In genomic region chr1:44784094-44785026, GRCh38 we compare ENCODE assay signal across 10 cellular contexts. TPM values are rescaled to one million over a fixed set of nuclear protein-coding genes. Genes with fewer than 3 reads are reported as not detected.
A peak's percentile ranks its signal among the peaks of the same experiment; 100 is the strongest.
DNase-seq lines count a peak whose midpoint lies in the region; ATAC-seq, FAIRE-seq and TF ChIP-seq lines count a peak whose summit lies in the region.
"Had no signal": no experiment of that assay in that cellular context is flagged by ENCODE, and none has a peak within 500 bp of the region (broad histone marks: within the 10 kb centered on the region; RNA-seq: fewer than 3 reads in every experiment).

No MANE protein-coding gene starts in this region.

- peak overlapping the region; percentile 63 for H3K4me3 ChIP-seq in GM12878
- H3K4me3 ChIP-seq in thoracic aorta, result peak overlapping the region; percentile 74

- intact Hi-C loops in GM12878 (cut with micrococcal nuclease; ENCODE audit: unreplicated experiment), result no loop called here

- H3K27me3 ChIP-seq in GM12878 (replicated peaks in 1 of 2; ENCODE audit: control insufficient read depth in 2 of 2, insufficient read depth in 2 of 2, low read length in 1 of 2) (no peaks in the 10 kb centered on the region), thoracic aorta (replicated peaks; ENCODE audit: insufficient read depth) (no peaks in the 10 kb centered on the region)

- FAIRE-seq in GM12878 (lab: Jason Lieb, UNC), result no peak
- FAIRE-seq: endometrium had no signal

- 17% methylated on average over 64 of the region's 71 CpGs for WGBS in GM12878 (ENCODE audit: insufficient coverage, insufficient replicate concordance, low lambda C conversion rate, missing lambda C conversion rate)

- RAD21 ChIA-PET in GM12878 (lab: Charles Lee; ENCODE audit: unreplicated experiment), result interaction anchor here (0.6 to 2.8 kb wide), 10 partner anchors 9 to 339 kb away, joined by 3 to 11 read pairs (median 4); partner anchors contain the start of genes HECTD3, PLK3, RNU5D-1 and RPS8

- DNase-seq in GM12878 (ENCODE audit: low read depth, low spot score) (no peak), left kidney (ENCODE audit: low read depth, low spot score) (peak; percentile 79), thoracic aorta (ENCODE audit: low spot score) (no peak), UCSD-AML1 (lab: John Stamatoyannopoulos, UW; ENCODE audit: unreplicated experiment) (no peak), A172 (ENCODE audit: low spot score) (no peak)

- H3K27ac ChIP-seq in C4-2B (peak overlapping the region; percentile 18; the same call in 1 of the 2 replicates), GM12878 (ENCODE audit: control insufficient read depth, insufficient read depth) (peak overlapping the region; percentile 46), thoracic aorta (peak overlapping the region; percentile 34 to 44)
- H3K27ac ChIP-seq: HL-60 had no signal

- ATAC-seq in HG03135 (IDR thresholded peaks at IDR 0.05; ENCODE audit: unreplicated experiment) (peak; percentile 46), GM12878 (peak; percentile 51), thoracic aorta (ENCODE audit: insufficient number of reproducible peaks, low FRiP score, low read depth) (no peak), HG02571 (IDR thresholded peaks at IDR 0.05; ENCODE audit: unreplicated experiment) (no peak)

- in situ Hi-C loops in GM12878 (cut with MboI), result no loop called here

- peak overlapping the region; percentile 69 for H3K9ac ChIP-seq in GM12878 (ENCODE audit: control insufficient read depth, insufficient read depth, low read length)

- TF ChIP-seq EP300 in GM12878 (IDR thresholded peaks at IDR 0.05; ENCODE audit: borderline replicate concordance in 1 of 2, control insufficient read depth in 1 of 2, low read depth in 2 of 2, low read length in 2 of 2), result no peak

- POLR2A ChIA-PET in GM12878 (lab: Charles Lee), result interaction anchor here (0.6 to 3.0 kb wide), 14 partner anchors 9 to 1074 kb away, joined by 3 to 29 read pairs (median 4); partner anchors contain the start of genes RNU5D-1, RPS8 and UROD

- peak overlapping the region; percentile 95 for H3K4me2 ChIP-seq in GM12878 (ENCODE audit: control insufficient read depth, insufficient read depth)

- no TSS peak for BruUV-seq in GM12878 (replicated peaks; lab: Mats Ljungman, UMichigan)

- TF ChIP-seq CTCF in C4-2B (conservative IDR thresholded peaks at IDR 0.05), result no peak
- TF ChIP-seq CTCF in GM12878 (IDR thresholded peaks at IDR 0.05 in 2 of 3, conservative IDR thresholded peaks at IDR 0.05 in 1 of 3; ENCODE audit: control insufficient read depth in 2 of 3, extremely low read depth in 1 of 3, insufficient read depth in 1 of 3, low read depth in 3 of 3, low read length in 3 of 3), result peak; percentile 16 to 46 (median 19); a peak in 4 of 6 replicates
- TF ChIP-seq CTCF in thoracic aorta (IDR thresholded peaks at IDR 0.05), result no peak

- no peaks in the 10 kb centered on the region for H3K9me3 ChIP-seq in GM12878 (replicated peaks; ENCODE audit: control insufficient read depth, insufficient read depth, low read length)
- no peaks in the 10 kb centered on the region for H3K9me3 ChIP-seq in thoracic aorta

- CTCF ChIA-PET in GM12878 (lab: Yijun Ruan, JAX), result interaction anchor here (0.6 to 5.2 kb wide), 22 partner anchors 9 to 1936 kb away, joined by 3 to 40 read pairs (median 4); partner anchors contain the start of genes BTBD19, PLK3, RNU5D-1 and RPS8

- H3K4me1 ChIP-seq in GM12878 (ENCODE audit: control insufficient read depth, insufficient read depth, low read length) (peaks cover 30% of the 10 kb centered on the region), thoracic aorta (ENCODE audit: control insufficient read depth in 1 of 2, low read depth in 2 of 2) (peaks cover 12 to 30% of the 10 kb centered on the region in 2 donors)

- H3K36me3 ChIP-seq in GM12878 (ENCODE audit: control insufficient read depth in 2 of 2, insufficient read depth in 2 of 2, low read length in 1 of 2), result peaks cover 0 to 12% of the 10 kb centered on the region in 2 experiments; a peak in 2 of 4 replicates
- H3K36me3 ChIP-seq in thoracic aorta, result peaks cover 8% of the 10 kb centered on the region

- TF ChIP-seq RAD21 in GM12878 (IDR thresholded peaks at IDR 0.05; ENCODE audit: insufficient read depth, low read depth, low read length), result 0 out of 2 replicates have a peak, but pooled peaks have one; percentile 4

- no peaks in the 10 kb centered on the region; the same call in 1 of the 2 replicates for H4K20me1 ChIP-seq in GM12878 (ENCODE audit: control insufficient read depth, insufficient read depth)

- TF ChIP-seq POLR2A in GM12878 (IDR thresholded peaks at IDR 0.05; ENCODE audit: low read depth, low read length), result no peak

- SMC1A ChIA-PET in GM12878 (lab: Charles Lee; ENCODE audit: uncharacterized antibody, unreplicated experiment), result interaction anchor here (0.6 to 2.5 kb wide), 8 partner anchors 8 to 592 kb away, joined by 3 to 9 read pairs (median 4); partner anchors contain the start of genes PLK3 and RNU5D-1

- peak overlapping the region; percentile 79 for H2AFZ ChIP-seq in GM12878 (ENCODE audit: control insufficient read depth, low read depth, low read length)

- H3K79me2 ChIP-seq in GM12878 (ENCODE audit: control insufficient read depth, insufficient read depth, low read length), result no peaks in the 10 kb centered on the region; the same call in 1 of the 2 replicates

RNA-seq across cellular contexts. Expression of gene BEST4, which starts 3.6 kb away (rescaled TPM):
- 0.48 and 0.83 TPM in 2 replicates for total RNA-seq in GM12878 (2013; cell fraction: nucleolus; rRNA removed)
- total RNA-seq in GM12878 (2014; rRNA removed), result 0.65 and 0.85 TPM in 2 replicates
- total RNA-seq in GM12878 (2014; rRNA removed; fragmentation: Illumina TruSeq; extraction: Trizol), result 0.40 and 0.46 TPM in 2 replicates
- 1.3 and 1.5 TPM in 2 replicates for total RNA-seq in GM12878 (2021)
- polyA plus RNA-seq in GM12878 (2011; ENCODE audit: low read depth), result 0.20 TPM
- polyA plus RNA-seq in GM12878 (2011; rRNA removed), result 0.08 TPM in 1 of 2 replicates, not detected in the other
- 0.03 and 0.16 TPM in 2 replicates for polyA plus RNA-seq in GM12878 (2011; cell fraction: cytosol; rRNA removed)
- polyA plus RNA-seq in GM12878 (2011; cell fraction: nucleus; rRNA removed), result 0.22 TPM in 2 replicates
- 0.76 and 1.2 TPM in 2 replicates for polyA plus RNA-seq in GM12878 (2012)
- polyA plus RNA-seq in GM12878 (2014; fragmentation: Illumina TruSeq; extraction: Trizol), result 0.38 and 0.73 TPM in 2 replicates
- under 1 TPM; 0.06 to 0.20 TPM for polyA plus RNA-seq in GM12878 (2014; fragmentation: Nextera tagmentation; extraction: Ambion mirVana)
- 0.76 and 0.94 TPM in 2 replicates for polyA plus RNA-seq in GM12878 (2014; rRNA removed)
- under 1 TPM; 0.43 to 0.98 TPM for polyA plus RNA-seq in GM12878 (2016; fragmentation: Nextera tagmentation; extraction: Ambion mirVana)
- polyA minus RNA-seq in GM12878 (2011; rRNA and poly(A)+ RNA removed), result 0.10 TPM in 1 of 2 replicates, not detected in the other
- not detected in 2 replicates for polyA minus RNA-seq in GM12878 (2011; cell fraction: cytosol; rRNA and poly(A)+ RNA removed)
- 0.19 TPM in 1 of 2 replicates, not detected in the other for polyA minus RNA-seq in GM12878 (2011; cell fraction: nucleus; rRNA and poly(A)+ RNA removed)
- 1 to 10 TPM in 1 of 2 donors, not detected in 1; 4.1 TPM for total RNA-seq in thoracic aorta
- total RNA-seq in A172 (2014; rRNA removed; shearing (Covaris generic)), result 0.05 TPM in 1 of 2 replicates, not detected in the other

RNA-seq across cellular contexts. Expression of gene RPS8, which starts 9.0 kb away (rescaled TPM):
- 330 and 356 TPM in 2 replicates for total RNA-seq in GM12878 (2013; cell fraction: nucleolus; rRNA removed)
- 3,351 and 3,453 TPM in 2 replicates for total RNA-seq in GM12878 (2014; rRNA removed)
- total RNA-seq in GM12878 (2014; rRNA removed; fragmentation: Illumina TruSeq; extraction: Trizol), result 3,065 and 3,117 TPM in 2 replicates
- 3,050 and 3,180 TPM in 2 replicates for total RNA-seq in GM12878 (2021)
- polyA plus RNA-seq in GM12878 (2011; ENCODE audit: low read depth), result 4,615 TPM
- 2,404 and 2,482 TPM in 2 replicates for polyA plus RNA-seq in GM12878 (2011; rRNA removed)
- 2,295 and 2,366 TPM in 2 replicates for polyA plus RNA-seq in GM12878 (2011; cell fraction: cytosol; rRNA removed)
- polyA plus RNA-seq in GM12878 (2011; cell fraction: nucleus; rRNA removed), result 751 and 887 TPM in 2 replicates
- 3,919 and 4,067 TPM in 2 replicates for polyA plus RNA-seq in GM12878 (2012)
- 1,912 and 2,704 TPM in 2 replicates for polyA plus RNA-seq in GM12878 (2014; fragmentation: Illumina TruSeq; extraction: Trizol)
- 1,000 to 10,000 TPM; 2,238 to 3,059 TPM for polyA plus RNA-seq in GM12878 (2014; fragmentation: Nextera tagmentation; extraction: Ambion mirVana)
- polyA plus RNA-seq in GM12878 (2014; rRNA removed), result 3,141 and 3,461 TPM in 2 replicates
- 1,000 to 10,000 TPM; 1,296 to 1,343 TPM for polyA plus RNA-seq in GM12878 (2016; fragmentation: Nextera tagmentation; extraction: Ambion mirVana)
- polyA minus RNA-seq in GM12878 (2011; rRNA and poly(A)+ RNA removed), result 702 and 773 TPM in 2 replicates
- 421 and 433 TPM in 2 replicates for polyA minus RNA-seq in GM12878 (2011; cell fraction: cytosol; rRNA and poly(A)+ RNA removed)
- polyA minus RNA-seq in GM12878 (2011; cell fraction: nucleus; rRNA and poly(A)+ RNA removed), result 155 and 214 TPM in 2 replicates
- 1,000 to 10,000 TPM; 1,019 to 1,075 TPM for total RNA-seq in thoracic aorta
- 1,717 and 1,928 TPM in 2 replicates for total RNA-seq in A172 (2014; rRNA removed; shearing (Covaris generic))

RNA-seq across cellular contexts. Expression of gene PLK3, which starts 15.8 kb away (rescaled TPM):
- 46.1 and 49.0 TPM in 2 replicates for total RNA-seq in GM12878 (2013; cell fraction: nucleolus; rRNA removed)
- total RNA-seq in GM12878 (2014; rRNA removed) (19.9 and 23.1 TPM in 2 replicates), GM12878 (2014; rRNA removed; fragmentation: Illumina TruSeq; extraction: Trizol) (8.1 and 9.0 TPM in 2 replicates), GM12878 (2021) (16.5 and 20.9 TPM in 2 replicates), thoracic aorta (100 to 1,000 TPM; 103 to 142 TPM)
- 5.7 TPM for polyA plus RNA-seq in GM12878 (2011; ENCODE audit: low read depth)
- polyA plus RNA-seq in GM12878 (2011; rRNA removed) (6.4 and 11.6 TPM in 2 replicates), GM12878 (2014; fragmentation: Illumina TruSeq; extraction: Trizol) (5.4 and 9.3 TPM in 2 replicates), GM12878 (2014; fragmentation: Nextera tagmentation; extraction: Ambion mirVana) (1 to 10 TPM; 1.5 to 1.9 TPM), GM12878 (2014; rRNA removed) (23.2 and 29.2 TPM in 2 replicates), GM12878 (2016; fragmentation: Nextera tagmentation; extraction: Ambion mirVana) (10 to 100 TPM; 12.5 to 17.5 TPM)
- polyA plus RNA-seq in GM12878 (2011; cell fraction: cytosol; rRNA removed), result 15.5 and 18.4 TPM in 2 replicates
- 86.8 and 98.6 TPM in 2 replicates for polyA plus RNA-seq in GM12878 (2011; cell fraction: nucleus; rRNA removed)
- polyA plus RNA-seq in GM12878 (2012), result 12.9 and 13.7 TPM in 2 replicates
- 10.7 and 18.8 TPM in 2 replicates for polyA minus RNA-seq in GM12878 (2011; rRNA and poly(A)+ RNA removed)
- polyA minus RNA-seq in GM12878 (2011; cell fraction: cytosol; rRNA and poly(A)+ RNA removed), result 7.9 and 8.8 TPM in 2 replicates
- 30.6 and 52.9 TPM in 2 replicates for polyA minus RNA-seq in GM12878 (2011; cell fraction: nucleus; rRNA and poly(A)+ RNA removed)
- 11.3 and 15.9 TPM in 2 replicates for total RNA-seq in A172 (2014; rRNA removed; shearing (Covaris generic))

RNA-seq across cellular contexts. Expression of gene DYNLT4, which starts 22.8 kb away (rescaled TPM):
- 1.3 TPM in 1 of 2 replicates, not detected in the other for total RNA-seq in GM12878 (2013; cell fraction: nucleolus; rRNA removed)
- total RNA-seq in GM12878 (2014; rRNA removed) (not detected in 2 replicates), GM12878 (2014; rRNA removed; fragmentation: Illumina TruSeq; extraction: Trizol) (not detected in 2 replicates), GM12878 (2021) (0.28 and 0.45 TPM in 2 replicates), thoracic aorta (not detected)
- not detected for polyA plus RNA-seq in GM12878 (2011; ENCODE audit: low read depth)
- polyA plus RNA-seq in GM12878 (2011; rRNA removed) (not detected in 2 replicates), GM12878 (2014; fragmentation: Illumina TruSeq; extraction: Trizol) (not detected in 2 replicates), GM12878 (2014; fragmentation: Nextera tagmentation; extraction: Ambion mirVana) (not detected), GM12878 (2014; rRNA removed) (not detected in 2 replicates), GM12878 (2016; fragmentation: Nextera tagmentation; extraction: Ambion mirVana) (under 1 TPM in 1 of 2 experiments, not detected in 1; 0.23 TPM)
- polyA plus RNA-seq in GM12878 (2011; cell fraction: cytosol; rRNA removed), result 0.10 TPM in 1 of 2 replicates, not detected in the other
- 0.22 TPM in 1 of 2 replicates, not detected in the other for polyA plus RNA-seq in GM12878 (2011; cell fraction: nucleus; rRNA removed)
- polyA plus RNA-seq in GM12878 (2012), result not detected in 2 replicates
- polyA minus RNA-seq in GM12878 (2011; rRNA and poly(A)+ RNA removed), result not detected in 2 replicates
- not detected in 2 replicates for polyA minus RNA-seq in GM12878 (2011; cell fraction: cytosol; rRNA and poly(A)+ RNA removed)
- polyA minus RNA-seq in GM12878 (2011; cell fraction: nucleus; rRNA and poly(A)+ RNA removed), result 0.57 and 0.60 TPM in 2 replicates
- 6.3 TPM in 1 of 2 replicates, not detected in the other for total RNA-seq in A172 (2014; rRNA removed; shearing (Covaris generic))

RNA-seq across cellular contexts. Expression of gene BTBD19, which starts 24.0 kb away (rescaled TPM):
- total RNA-seq in GM12878 (2013; cell fraction: nucleolus; rRNA removed), result 3.8 and 5.1 TPM in 2 replicates
- total RNA-seq in GM12878 (2014; rRNA removed), result 0.44 and 1.1 TPM in 2 replicates
- 0.18 and 0.45 TPM in 2 replicates for total RNA-seq in GM12878 (2014; rRNA removed; fragmentation: Illumina TruSeq; extraction: Trizol)
- total RNA-seq in GM12878 (2021), result 1.6 and 2.7 TPM in 2 replicates
- polyA plus RNA-seq in GM12878 (2011; ENCODE audit: low read depth), result 0.41 TPM
- polyA plus RNA-seq in GM12878 (2011; rRNA removed), result 0.30 and 0.67 TPM in 2 replicates
- 0.89 and 1.0 TPM in 2 replicates for polyA plus RNA-seq in GM12878 (2011; cell fraction: cytosol; rRNA removed)
- polyA plus RNA-seq in GM12878 (2011; cell fraction: nucleus; rRNA removed), result 3.0 and 3.1 TPM in 2 replicates
- 0.63 and 1.0 TPM in 2 replicates for polyA plus RNA-seq in GM12878 (2012)
- polyA plus RNA-seq in GM12878 (2014; fragmentation: Illumina TruSeq; extraction: Trizol), result 0.29 and 0.37 TPM in 2 replicates
- under 1 TPM; 0.13 to 0.40 TPM for polyA plus RNA-seq in GM12878 (2014; fragmentation: Nextera tagmentation; extraction: Ambion mirVana)
- polyA plus RNA-seq in GM12878 (2014; rRNA removed), result 1.0 and 3.0 TPM in 2 replicates
- under 1 TPM; 0.18 to 0.23 TPM for polyA plus RNA-seq in GM12878 (2016; fragmentation: Nextera tagmentation; extraction: Ambion mirVana)
- polyA minus RNA-seq in GM12878 (2011; rRNA and poly(A)+ RNA removed), result 0.80 and 1.2 TPM in 2 replicates
- 1.1 TPM in 1 of 2 replicates, not detected in the other for polyA minus RNA-seq in GM12878 (2011; cell fraction: cytosol; rRNA and poly(A)+ RNA removed)
- polyA minus RNA-seq in GM12878 (2011; cell fraction: nucleus; rRNA and poly(A)+ RNA removed), result 1.6 and 3.2 TPM in 2 replicates
- 10 to 100 TPM; 18.8 to 53.6 TPM for total RNA-seq in thoracic aorta
- 4.8 and 9.4 TPM in 2 replicates for total RNA-seq in A172 (2014; rRNA removed; shearing (Covaris generic))

Comparison
In these comparisons a context has a peak if more than half of its experiments do, and no peak if none do; other contexts are left out.
1. CTCF ChIP-seq: peak in GM12878 (3 of 3); none in C4-2B (single experiment) and thoracic aorta (single experiment).
2. ATAC-seq: peak in HG03135 (single experiment) and GM12878 (single experiment); none in thoracic aorta (single experiment) and HG02571 (single experiment).
3. Peak in every context shown above with its lines, with median percentiles within 50 percentile points of each other: H3K27ac ChIP-seq.